1 cellular context compared by ENCODE assay signal in genomic region chr15:65211157-65211982, GRCh38.
TF ChIP-seq lines count a peak whose summit lies in the region.

CILP (minus strand) TSS chr15:65211473; CDS start chr15:65209755, 1,718 bp downstream.

TF ChIP-seq in H1, 55 proteins besides CTCF, POLR2A, EP300 and RAD21:
- TF ChIP-seq RBBP5 (IDR thresholded peaks at IDR 0.05; ENCODE audit: borderline replicate concordance, low read depth, low read length) (no peak), CEBPB (IDR thresholded peaks at IDR 0.05; ENCODE audit: low read depth, low read length) (no peak), SIN3A (conservative IDR thresholded peaks at IDR 0.05 in 1 of 2, IDR thresholded peaks at IDR 0.05 in 1 of 2; ENCODE audit: low read depth in 1 of 2, low read length in 2 of 2) (no peak), SAP30 (IDR thresholded peaks at IDR 0.05; ENCODE audit: insufficient read depth, insufficient replicate concordance, low read length) (no peak), FOSL1 (IDR thresholded peaks at IDR 0.05; ENCODE audit: insufficient read depth, low read depth, low read length) (no peak), HDAC6 (IDR thresholded peaks at IDR 0.05; ENCODE audit: low read depth, low read length) (no peak), USF2 (IDR thresholded peaks at IDR 0.05; ENCODE audit: low read length) (no peak), RNF2 (IDR thresholded peaks at IDR 0.05; ENCODE audit: borderline replicate concordance, low read depth, low read length, missing control alignments, poor library complexity, severe bottlenecking) (no peak), NANOG (IDR thresholded peaks at IDR 0.05; ENCODE audit: insufficient read depth, low read depth, low read length, poor library complexity, severe bottlenecking) (no peak)
